ENCODE assay signal across 8 cellular contexts in genomic region chr6:13614926-13615801, GRCh38. TPM values are rescaled to one million over a fixed set of nuclear protein-coding genes. Genes with fewer than 3 reads are reported as not detected.
A peak's percentile ranks its signal among the peaks of the same experiment; 100 is the strongest.
DNase-seq lines count a peak whose midpoint lies in the region; ATAC-seq and TF ChIP-seq lines count a peak whose summit lies in the region.

TSS of gene NOL7 (plus strand) at chr6:13615335. CDS start at chr6:13615359, 24 bp downstream.

- H3K36me3 Mint-ChIP-seq in activated naive CD4-positive, alpha-beta T cell treated with anti-CD3 and anti-CD28 coated beads for 36 hours (ENCODE audit: low read depth) = peaks cover 27% of the 10 kb centered on the region

- DNase-seq in GM06990 (ENCODE audit: extremely low read depth, insufficient read length) (peak; percentile 96), HEK293T (ENCODE audit: extremely low spot score) (peak; percentile 97), MV-4-11 (lab: John Stamatoyannopoulos, UW) (peak; percentile 95), SK-MEL-5 (ENCODE audit: low read depth, low spot score) (peak; percentile 99), non-pigmented ciliary epithelial cell (ENCODE audit: low read depth) (peak; percentile 95), superior temporal gyrus (ENCODE audit: extremely low spot score) (peak; percentile 99)
- peak; percentile 99 for DNase-seq in activated naive CD4-positive, alpha-beta T cell treated with anti-CD3 and anti-CD28 coated beads for 36 hours

- no peaks in the 10 kb centered on the region for H3K9me3 Mint-ChIP-seq in activated naive CD4-positive, alpha-beta T cell treated with anti-CD3 and anti-CD28 coated beads for 36 hours

- H3K27me3 ChIP-seq in GM06990 (replicated peaks; ENCODE audit: control insufficient read depth, insufficient read depth, low read length) (no peaks in the 10 kb centered on the region), gastroesophageal sphincter (no peaks in the 10 kb centered on the region)

- H3K27ac ChIP-seq in gastroesophageal sphincter = peak within 1 kb of the TSS; percentile 64 to 93 (median 88)

- H3K27ac Mint-ChIP-seq in activated naive CD4-positive, alpha-beta T cell treated with anti-CD3 and anti-CD28 coated beads for 36 hours = peak within 1 kb of the TSS; percentile 93

- in situ Hi-C loops in SK-MEL-5 (cut with HindIII; ENCODE audit: low pct_unique_long_range_greater_than_20kb, low sequenced_read_pairs) = no loop called here

- peaks cover 51% of the 10 kb centered on the region for H3K4me1 Mint-ChIP-seq in activated naive CD4-positive, alpha-beta T cell treated with anti-CD3 and anti-CD28 coated beads for 36 hours (ENCODE audit: low read depth)

- H3K9me3 ChIP-seq in gastroesophageal sphincter = no peaks in the 10 kb centered on the region

- POLR2A ChIA-PET in HEK293T (lab: Yijun Ruan, JAX) = interaction anchor here (0.8 to 3.6 kb wide), 27 partner anchors 9 to 287 kb away, joined by 3 to 29 read pairs (median 4); partner anchors contain the start of genes GFOD1, RANBP9, SIRT5 and TBC1D7

- TF ChIP-seq POLR2A in gastroesophageal sphincter (IDR thresholded peaks at IDR 0.05) = peak; percentile 78 to 79

- CTCF ChIA-PET in HEK293T (lab: Yijun Ruan, JAX) = interaction anchor here (0.5 to 3.3 kb wide), 8 partner anchors 9 to 131 kb away, joined by 3 to 19 read pairs (median 3); partner anchors contain the start of gene SIRT5
- CTCF ChIA-PET in activated naive CD4-positive, alpha-beta T cell treated with anti-CD3 and anti-CD28 coated beads for 36 hours (lab: Charles Lee) = interaction anchor here (0.6 to 3.0 kb wide), 20 partner anchors 10 to 452 kb away, joined by 3 to 18 read pairs (median 4); partner anchors contain the start of genes RANBP9 and SIRT5

- no peak for TF ChIP-seq EP300 in gastroesophageal sphincter (IDR thresholded peaks at IDR 0.05)

- peak; percentile 98 for TF ChIP-seq CTCF in GM06990 (IDR thresholded peaks at IDR 0.05; ENCODE audit: insufficient read depth, low read length, poor library complexity, severe bottlenecking)
- peak; percentile 71 to 97 (median 94) for TF ChIP-seq CTCF in gastroesophageal sphincter (IDR thresholded peaks at IDR 0.05)

- peaks cover 8 to 30% (median 8%) of the 10 kb centered on the region in 3 donors for H3K4me1 ChIP-seq in gastroesophageal sphincter

- peaks cover 10% of the 10 kb centered on the region for H3K36me3 ChIP-seq in GM06990 (ENCODE audit: control insufficient read depth, insufficient read depth, low read length)
- peaks cover 0 to 52% of the 10 kb centered on the region in 2 donors for H3K36me3 ChIP-seq in gastroesophageal sphincter

- peak; percentile 98 for ATAC-seq in gastroesophageal sphincter

- H3K4me3 ChIP-seq in GM06990 (replicated peaks; ENCODE audit: low read depth, low read length) (peak within 1 kb of the TSS; percentile 92), gastroesophageal sphincter (peak within 1 kb of the TSS; percentile 87 to 93)

- intact Hi-C loops in activated naive CD4-positive, alpha-beta T cell treated with anti-CD3 and anti-CD28 coated beads for 36 hours (cut with micrococcal nuclease) = loop anchor here (1.0 to 10.0 kb wide), 8 partner anchors 41 to 500 kb away; partner anchors contain the start of genes CD83, GFOD1, MCUR1 and SIRT5

- H3K27me3 Mint-ChIP-seq in activated naive CD4-positive, alpha-beta T cell treated with anti-CD3 and anti-CD28 coated beads for 36 hours (ENCODE audit: low read depth) = no peaks in the 10 kb centered on the region

- peak within 1 kb of the TSS; percentile 99 for H3K4me3 Mint-ChIP-seq in activated naive CD4-positive, alpha-beta T cell treated with anti-CD3 and anti-CD28 coated beads for 36 hours

- 0 to 2% methylated on average over 6 to 15 of the region's 85 CpGs for WGBS in gastroesophageal sphincter (ENCODE audit: low coverage in 1 of 2), 2 donors

TF ChIP-seq in HEK293T, 16 proteins besides CTCF, POLR2A, EP300 and RAD21:
- no peak for TF ChIP-seq FOXA1 (IDR thresholded peaks at IDR 0.05)
- TF ChIP-seq ZNF384 (IDR thresholded peaks at IDR 0.05) = no peak
- no peak for TF ChIP-seq BHLHE40 (IDR thresholded peaks at IDR 0.05; ENCODE audit: borderline replicate concordance)
- TF ChIP-seq TARDBP (IDR thresholded peaks at IDR 0.05) = no peak
- TF ChIP-seq L3MBTL2 (conservative IDR thresholded peaks at IDR 0.05) = peak; percentile 95
- no peak for TF ChIP-seq FOXK2 (IDR thresholded peaks at IDR 0.05)
- no peak for TF ChIP-seq SP1 (IDR thresholded peaks at IDR 0.05)
- TF ChIP-seq ELF4 (IDR thresholded peaks at IDR 0.05) = peak; percentile 88
- TF ChIP-seq ARNT (IDR thresholded peaks at IDR 0.05) = no peak

RNA-seq across cellular contexts. Expression of gene NOL7, which starts in this region (rescaled TPM):
- total RNA-seq in SK-MEL-5 (2014; rRNA removed; shearing (Covaris generic)) = 170 and 179 TPM in 2 replicates
- polyA plus RNA-seq in SK-MEL-5 (2015; cell fraction: cytosol; rRNA removed) = 153 and 231 TPM in 2 replicates
- polyA plus RNA-seq in SK-MEL-5 (2015; cell fraction: nucleus; rRNA removed) = 37.2 and 47.4 TPM in 2 replicates
- total RNA-seq in activated naive CD4-positive, alpha-beta T cell treated with anti-CD3 and anti-CD28 coated beads for 36 hours = 10 to 100 TPM; 79.5 to 80.8 TPM
- total RNA-seq in gastroesophageal sphincter = 100 to 1,000 TPM in 2 of 4 donors, 10 to 100 TPM in 2; 92.4 to 120 (median 98.5) TPM

Comparison
In these comparisons a context has a peak if more than half of its experiments do, and no peak if none do; other contexts are left out.
1. Peak in every context shown above with its lines: DNase-seq, ATAC-seq, H3K4me3 ChIP-seq and H3K27ac ChIP-seq.